15 cellular contexts compared by ENCODE assay signal in genomic region chr1:183124259-183124658, GRCh38.
DNase-seq lines count a peak whose midpoint lies in the region; ATAC-seq and TF ChIP-seq lines count a peak whose summit lies in the region.
"Had no signal": no experiment of that assay in that cellular context is flagged by ENCODE, and none has a peak within 500 bp of the region (broad histone marks: within the 10 kb centered on the region; RNA-seq: fewer than 3 reads in every experiment).

No MANE protein-coding gene starts in this region.

- peak; percentile 66 to 84 for ATAC-seq in naive B cell (ENCODE audit: low read depth in 2 of 2)
- ATAC-seq: stimulated activated effector memory CD8-positive, alpha-beta T cell treated with anti-CD3 and anti-CD28 coated beads, Interleukin-12 subunit alpha, Interleukin-12 subunit beta, amount 100 ng/mL, for 72 hours had no signal

- H3K79me2 ChIP-seq in KMS-11 (ENCODE audit: insufficient read depth, low read depth) (no peaks in the 10 kb centered on the region), OCI-LY1 (ENCODE audit: insufficient read depth, low read length) (no peaks in the 10 kb centered on the region)

- no peaks in the 10 kb centered on the region for H3F3A ChIP-seq in OCI-LY1 (ENCODE audit: insufficient read depth, low read length)

- no peaks in the 10 kb centered on the region for H3K27me3 ChIP-seq in KMS-11 (ENCODE audit: insufficient read depth, low read depth)
- H3K27me3 ChIP-seq in OCI-LY1 (ENCODE audit: insufficient read depth, low read length) = no peaks in the 10 kb centered on the region
- H3K27me3 ChIP-seq: uterus had no signal

- peaks cover 4% of the 10 kb centered on the region; the same call in 1 of the 2 replicates for H3K36me3 ChIP-seq in KMS-11 (ENCODE audit: insufficient read depth)
- H3K36me3 ChIP-seq in OCI-LY1 (ENCODE audit: insufficient read depth, low read length) = peaks cover 84% of the 10 kb centered on the region
- H3K36me3 ChIP-seq: uterus, WERI-Rb-1 had no signal

- no peaks in the 10 kb centered on the region for H3K9me3 ChIP-seq in OCI-LY1 (ENCODE audit: low read length)
- H3K9me3 ChIP-seq: Caco-2, uterus had no signal

- no peaks in the 10 kb centered on the region for H3K9me2 ChIP-seq in OCI-LY1 (ENCODE audit: low read depth, low read length)

- peak overlapping the region in 4 of 8 donors; percentile 10 to 62 (median 25) for H3K4me3 Mint-ChIP-seq in naive B cell
- H3K4me3 Mint-ChIP-seq: stimulated activated effector memory CD8-positive, alpha-beta T cell treated with anti-CD3 and anti-CD28 coated beads, Interleukin-12 subunit alpha, Interleukin-12 subunit beta, amount 100 ng/mL, for 72 hours had no signal

- no peaks in the 10 kb centered on the region for H3K27me3 Mint-ChIP-seq in naive B cell

- H3K4me1 Mint-ChIP-seq in naive B cell = peaks cover 21 to 33% (median 29%) of the 10 kb centered on the region in 3 donors
- H3K4me1 Mint-ChIP-seq: stimulated activated effector memory CD8-positive, alpha-beta T cell treated with anti-CD3 and anti-CD28 coated beads, Interleukin-12 subunit alpha, Interleukin-12 subunit beta, amount 100 ng/mL, for 72 hours had no signal

- no peaks in the 10 kb centered on the region for H3K9me3 Mint-ChIP-seq in naive B cell
- H3K9me3 Mint-ChIP-seq: stimulated activated effector memory CD8-positive, alpha-beta T cell treated with anti-CD3 and anti-CD28 coated beads, Interleukin-12 subunit alpha, Interleukin-12 subunit beta, amount 100 ng/mL, for 72 hours had no signal

- H4K20me1 ChIP-seq in KMS-11 (ENCODE audit: insufficient read depth) (no peaks in the 10 kb centered on the region), OCI-LY1 (ENCODE audit: insufficient read depth, low read length) (no peaks in the 10 kb centered on the region)

- H3K36me3 Mint-ChIP-seq in naive B cell = peaks cover 38 to 43% of the 10 kb centered on the region in 2 donors

- TF ChIP-seq CTCF in KMS-11 (conservative IDR thresholded peaks at IDR 0.05; ENCODE audit: low read depth, low read length) (no peak), OCI-LY1 (IDR thresholded peaks at IDR 0.05; ENCODE audit: low read length) (no peak)

- H3K4me3 ChIP-seq in KMS-11 (IDR thresholded peaks at IDR 0.05; ENCODE audit: insufficient read depth, low read depth, low read length) (no peak overlapping the region), OCI-LY1 (ENCODE audit: low read depth, low read length, poor library complexity, severe bottlenecking) (peak overlapping the region; percentile 17)
- H3K4me3 ChIP-seq: uterus had no signal

- H2AFZ ChIP-seq in KMS-11 (ENCODE audit: low read depth) (no peak overlapping the region), OCI-LY1 (ENCODE audit: low read length) (no peak overlapping the region)

- DNase-seq in NCI-H1417 (lab: John Stamatoyannopoulos, UW) (peak; percentile 56 to 88 (median 63)), NCI-H1417 treated with DMSO at 0.1 percent for 48 hours (lab: John Stamatoyannopoulos, UW) (no peak), naive B cell (peak; percentile 38), NCI-H446 (lab: John Stamatoyannopoulos, UW) (no peak), KG1 (lab: John Stamatoyannopoulos, UW) (no peak)
- DNase-seq in activated CD8-positive, alpha-beta memory T cell treated with anti-CD3 and anti-CD28 coated beads, Interleukin-2, amount 50 U/mL, for 4 hours = no peak
- DNase-seq: Caco-2, GOT3, mesenchymal stem cell, NCI-H2081 treated with DMSO at 0.1 percent for 48 hours, uterus, WERI-Rb-1 had no signal

- H3K9ac ChIP-seq in KMS-11 (no peak overlapping the region), OCI-LY1 (ENCODE audit: low read length) (peak overlapping the region; percentile 44; the same call in 1 of the 2 replicates)

- no peak overlapping the region for H3K27ac ChIP-seq in KMS-11
- peak overlapping the region; percentile 94 for H3K27ac ChIP-seq in OCI-LY1 (ENCODE audit: low read depth, low read length, poor library complexity, severe bottlenecking)
- H3K27ac ChIP-seq: WERI-Rb-1 had no signal

- H3K4me2 ChIP-seq in KMS-11 = peak overlapping the region; percentile 26; the same call in 1 of the 2 replicates
- peak overlapping the region; percentile 53 for H3K4me2 ChIP-seq in OCI-LY1 (ENCODE audit: low read length)

- H3K4me1 ChIP-seq in KMS-11 (ENCODE audit: low read depth, poor library complexity, severe bottlenecking) (peaks cover 26% of the 10 kb centered on the region), OCI-LY1 (ENCODE audit: insufficient read depth, low read length, severe bottlenecking) (peaks cover 36% of the 10 kb centered on the region)
- H3K4me1 ChIP-seq: uterus had no signal

- peak overlapping the region; percentile 32 to 86 (median 57) for H3K27ac Mint-ChIP-seq in naive B cell
- H3K27ac Mint-ChIP-seq: stimulated activated effector memory CD8-positive, alpha-beta T cell treated with anti-CD3 and anti-CD28 coated beads, Interleukin-12 subunit alpha, Interleukin-12 subunit beta, amount 100 ng/mL, for 72 hours had no signal

Comparison
In these comparisons a context has a peak if more than half of its experiments do, and no peak if none do; other contexts are left out.
1. DNase-seq: peak in NCI-H1417 (3 of 3) and naive B cell (single experiment); none in NCI-H1417 treated with DMSO at 0.1 percent for 48 hours (single experiment), NCI-H446 (0 of 2), activated CD8-positive, alpha-beta memory T cell treated with anti-CD3 and anti-CD28 coated beads, Interleukin-2, amount 50 U/mL, for 4 hours (single experiment) and KG1 (single experiment).